In the genomic region with DNA sequence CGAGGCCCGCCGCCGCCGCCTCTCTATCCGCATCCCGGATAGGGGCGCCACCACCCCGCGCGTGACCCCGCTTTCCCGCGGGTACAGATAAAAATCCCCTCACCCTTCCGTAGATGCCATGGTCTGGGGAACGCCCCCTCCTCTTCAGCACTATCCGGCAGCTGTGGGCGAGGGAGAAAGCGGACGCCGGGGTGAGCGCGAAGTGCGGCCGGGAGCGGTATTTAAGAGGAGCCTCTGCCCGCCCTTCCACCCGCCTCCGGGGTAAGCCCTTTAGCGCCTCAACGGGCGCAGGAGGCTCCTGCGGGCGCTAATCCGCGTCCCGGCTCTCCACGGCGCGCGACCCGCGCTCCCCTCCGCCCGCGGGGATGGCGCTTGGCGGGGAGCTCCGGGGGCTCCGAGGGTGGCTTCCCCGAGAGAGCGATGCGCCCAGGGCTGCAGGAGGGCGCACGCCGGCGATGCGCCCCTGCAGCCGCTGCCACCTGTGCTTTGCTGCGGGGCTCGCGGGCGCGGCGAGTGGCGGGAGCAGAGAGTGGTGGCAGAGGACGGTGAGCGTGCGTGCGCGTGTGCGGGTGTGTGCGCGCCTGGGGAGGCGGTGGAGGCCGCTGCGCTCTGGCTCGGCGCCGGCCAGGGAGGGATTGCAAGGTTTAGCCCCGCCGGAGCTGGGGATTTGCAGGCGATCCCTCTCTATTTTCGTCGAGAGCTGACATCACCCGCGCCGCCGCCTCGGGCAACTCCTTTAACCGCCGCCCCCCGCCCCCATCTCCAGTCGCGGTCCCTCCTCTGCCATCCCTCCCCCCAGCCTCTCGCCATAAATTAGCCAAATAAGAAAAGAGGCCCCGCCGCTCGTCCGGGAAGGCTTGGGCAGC, we compare ENCODE assay signal across 7 cellular contexts. TPM values are rescaled to one million over a fixed set of nuclear protein-coding genes. Genes with fewer than 3 reads are reported as not detected.
DNase-seq lines count a peak whose midpoint lies in the region; ATAC-seq and TF ChIP-seq lines count a peak whose summit lies in the region.

A gene (minus strand): TSS at position 712 of the 866 bp plus-strand sequence. CDS start 592 bp downstream, at position 120.

- no peaks in the 10 kb centered on the region for H3K79me2 ChIP-seq in smooth muscle cell (ENCODE audit: low read depth)

- no peak within 1 kb of the TSS for H2AFZ ChIP-seq in smooth muscle cell (ENCODE audit: low read depth)

- H3K27ac ChIP-seq in body of pancreas = no peak within 1 kb of the TSS
- no peak within 1 kb of the TSS for H3K27ac ChIP-seq in iPS-20b (ENCODE audit: low read length)
- H3K27ac ChIP-seq in smooth muscle cell (ENCODE audit: low read depth) = no peak within 1 kb of the TSS

- H3F3A ChIP-seq in smooth muscle cell (ENCODE audit: low read depth) = no peaks in the 10 kb centered on the region

- H3K9me3 ChIP-seq in body of pancreas (no peaks in the 10 kb centered on the region), iPS-20b (ENCODE audit: insufficient read depth, low read depth, low read length) (no peaks in the 10 kb centered on the region), smooth muscle cell (replicated peaks; ENCODE audit: low read depth) (no peaks in the 10 kb centered on the region)

- H3K4me1 ChIP-seq in body of pancreas = peaks cover 26% of the 10 kb centered on the region
- H3K4me1 ChIP-seq in iPS-20b (ENCODE audit: insufficient read depth, low read length) = peaks cover 4% of the 10 kb centered on the region; the same call in 1 of the 2 replicates
- H3K4me1 ChIP-seq in smooth muscle cell (ENCODE audit: low read depth) = peaks cover 27% of the 10 kb centered on the region

- H3K36me3 ChIP-seq in body of pancreas (replicated peaks in 1 of 2; ENCODE audit: insufficient read depth in 1 of 2, low read depth in 2 of 2) = no peaks in the 10 kb centered on the region
- no peaks in the 10 kb centered on the region for H3K36me3 ChIP-seq in iPS-20b (ENCODE audit: insufficient read depth, low read depth, low read length)
- H3K36me3 ChIP-seq in smooth muscle cell (ENCODE audit: low read depth) = no peaks in the 10 kb centered on the region

- TF ChIP-seq POLR2A in body of pancreas (IDR thresholded peaks at IDR 0.05) = no peak

- H3K4me2 ChIP-seq in smooth muscle cell = peak within 1 kb of the TSS; percentile 97

- peaks cover 4% of the 10 kb centered on the region for H4K20me1 ChIP-seq in smooth muscle cell (ENCODE audit: low read depth)

- DNase-seq in ELR (ENCODE audit: low read depth) = peak; percentile 45
- DNase-seq in NCI-H146 treated with DMSO at 0.1 percent for 48 hours (lab: John Stamatoyannopoulos, UW; ENCODE audit: unreplicated experiment) = peak; percentile 41
- DNase-seq in body of pancreas = peak in 1 of 4 donors; percentile 29
- DNase-seq in smooth muscle cell (lab: John Stamatoyannopoulos, UW; ENCODE audit: unreplicated experiment) = no peak

- H3K9ac ChIP-seq in iPS-20b (ENCODE audit: low read depth, low read length) = peak within 1 kb of the TSS; percentile 39
- no peak within 1 kb of the TSS for H3K9ac ChIP-seq in smooth muscle cell (ENCODE audit: low read depth)

- intact Hi-C loops in body of pancreas (cut with DNase I) = no loop called here

- H3K27me3 ChIP-seq in body of pancreas = peaks cover 0 to 29% of the 10 kb centered on the region in 2 donors
- H3K27me3 ChIP-seq in iPS-20b (ENCODE audit: insufficient read depth, low read length) = peaks cover 100% of the 10 kb centered on the region
- peaks cover 99% of the 10 kb centered on the region for H3K27me3 ChIP-seq in smooth muscle cell (ENCODE audit: low read depth)

- H3K4me3 ChIP-seq in body of pancreas (peak within 1 kb of the TSS in 1 of 2 donors; percentile 42), iPS-20b (ENCODE audit: low read length) (peak within 1 kb of the TSS; percentile 76), smooth muscle cell (peak within 1 kb of the TSS; percentile 57)

- 3 to 4% methylated on average over 20 to 99 of the region's 100 CpGs for WGBS in body of pancreas, 2 donors
- 1% methylated on average over 71 of the region's 100 CpGs for WGBS in smooth muscle cell (ENCODE audit: low lambda C conversion rate)

- ATAC-seq in body of pancreas (peak; percentile 38), GM21825 (IDR thresholded peaks at IDR 0.05; ENCODE audit: unreplicated experiment) (no peak), GM19035 (IDR thresholded peaks at IDR 0.05; ENCODE audit: unreplicated experiment) (no peak)

- no peak for TF ChIP-seq CTCF in body of pancreas (IDR thresholded peaks at IDR 0.05)
- no peak for TF ChIP-seq CTCF in smooth muscle cell (IDR thresholded peaks at IDR 0.05; ENCODE audit: borderline replicate concordance, insufficient read depth, poor library complexity, severe bottlenecking)

RNA-seq across cellular contexts. Expression of the gene that starts here (rescaled TPM):
- total RNA-seq in body of pancreas (10 to 100 TPM; 23.1 to 73.7 TPM), smooth muscle cell (0.18 and 3.6 TPM in 2 replicates)
- polyA plus RNA-seq in smooth muscle cell = 0.07 TPM in 1 of 2 replicates, not detected in the other
